Comparison of ENCODE assay signal across 25 cellular contexts in the genomic region with DNA sequence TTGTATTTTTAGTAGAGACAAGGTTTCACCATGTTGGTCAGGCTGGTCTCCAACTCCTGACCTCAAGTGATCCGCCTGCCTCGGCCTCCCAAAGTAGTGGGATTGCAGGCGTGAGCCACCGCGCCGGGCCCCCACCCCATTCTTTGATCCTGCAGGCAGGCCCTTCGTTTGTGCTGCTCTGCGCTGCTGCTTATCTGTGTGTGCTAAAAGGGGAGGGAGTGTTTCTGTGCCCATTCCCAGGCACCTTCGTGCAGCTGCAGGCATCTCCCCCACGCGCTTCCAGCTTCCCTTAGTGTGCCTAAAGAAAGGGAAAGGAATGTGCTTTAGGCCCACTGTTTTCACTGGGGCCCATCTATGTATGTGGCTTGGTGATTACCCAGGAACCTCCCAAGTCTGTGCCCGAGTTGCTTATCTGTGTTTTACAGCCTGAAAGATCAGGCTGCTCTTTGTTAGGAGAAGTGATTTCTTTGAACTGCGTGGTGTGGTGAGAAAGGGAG. TPM values are rescaled to one million over a fixed set of nuclear protein-coding genes. Genes with fewer than 3 reads are reported as not detected.
DNase-seq lines count a peak whose midpoint lies in the region; ATAC-seq and TF ChIP-seq lines count a peak whose summit lies in the region.
"Had no signal": no experiment of that assay in that cellular context is flagged by ENCODE, and none has a peak within 500 bp of the region (broad histone marks: within the 10 kb centered on the region; RNA-seq: fewer than 3 reads in every experiment).

No MANE protein-coding gene starts in this region.

- H3K36me3 ChIP-seq in colonic mucosa (no peaks in the 10 kb centered on the region), osteoblast (ENCODE audit: insufficient read depth, low read length) (peaks cover 20% of the 10 kb centered on the region), esophagus squamous epithelium (peaks cover 0 to 45% (median 0%) of the 10 kb centered on the region in 3 donors)
- H3K36me3 ChIP-seq: vagina had no signal

- H3K4me2 ChIP-seq in osteoblast (ENCODE audit: insufficient read depth, low read length): no peak overlapping the region

- no peaks in the 10 kb centered on the region for H3K4me1 ChIP-seq in colonic mucosa
- no peaks in the 10 kb centered on the region for H3K4me1 ChIP-seq in osteoblast (ENCODE audit: insufficient read depth, low read length)
- H3K4me1 ChIP-seq in esophagus squamous epithelium: peaks cover 0 to 6% (median 0%) of the 10 kb centered on the region in 3 donors

- TF ChIP-seq CTCF in colonic mucosa (IDR thresholded peaks at IDR 0.05) (no peak), osteoblast (IDR thresholded peaks at IDR 0.05; ENCODE audit: extremely low read depth, low read depth, low read length) (no peak), esophagus squamous epithelium (IDR thresholded peaks at IDR 0.05) (no peak)

- ATAC-seq in GM18867 (IDR thresholded peaks at IDR 0.05; ENCODE audit: unreplicated experiment): no peak
- ATAC-seq: effector memory CD8-positive, alpha-beta T cell; naive thymus-derived CD4-positive, alpha-beta T cell had no signal

- DNase-seq in stimulated activated CD4-positive, alpha-beta T cell treated with anti-CD3 and anti-CD28 coated beads, Interleukin-15, amount 100 ng/mL, for 24 hours: peak; percentile 1
- DNase-seq in stimulated activated CD4-positive, alpha-beta T cell treated with anti-CD3 and anti-CD28 coated beads, Interleukin-2, amount 100 ng/mL, for 48 hours: no peak
- no peak for DNase-seq in colonic mucosa
- DNase-seq in osteoblast (ENCODE audit: insufficient read length, low spot score, missing footprints): peak; percentile 83
- DNase-seq in esophagus squamous epithelium (lab: John Stamatoyannopoulos, UW): no peak
- DNase-seq in SHP77 treated with DMSO at 0.1 percent for 48 hours (lab: John Stamatoyannopoulos, UW): no peak
- DNase-seq in nucleus accumbens (lab: John Stamatoyannopoulos, UW): no peak
- DNase-seq: activated CD4-positive, alpha-beta T cell treated with anti-CD3 and anti-CD28 coated beads for 48 hours; activated naive CD4-positive, alpha-beta T cell treated with Interleukin-2 at 50 U/mL for 16 hours; activated T-cell treated with anti-CD3 and anti-CD28 coated beads for 4 hours; CD4-positive, CD25-positive, alpha-beta regulatory T cell; DND-41; effector memory CD8-positive, alpha-beta T cell; Karpas-422; mammary epithelial cell; NCI-H2029 treated with DMSO at 0.1 percent for 48 hours; substantia nigra had no signal

- H3K4me3 ChIP-seq in colonic mucosa (no peak overlapping the region), osteoblast (ENCODE audit: insufficient read depth, low read length) (no peak overlapping the region), esophagus squamous epithelium (no peak overlapping the region)
- H3K4me3 ChIP-seq: vagina had no signal

- H3K9ac ChIP-seq in colonic mucosa (ENCODE audit: low read depth in 2 of 2, low read length in 2 of 2): no peak overlapping the region

- H3K27me3 ChIP-seq in colonic mucosa (no peaks in the 10 kb centered on the region), osteoblast (ENCODE audit: insufficient read depth, low read length) (no peaks in the 10 kb centered on the region), esophagus squamous epithelium (no peaks in the 10 kb centered on the region)
- H3K27me3 ChIP-seq: vagina had no signal

- H3K9me3 ChIP-seq in colonic mucosa (no peaks in the 10 kb centered on the region), osteoblast (ENCODE audit: low read depth, low read length) (no peaks in the 10 kb centered on the region), esophagus squamous epithelium (no peaks in the 10 kb centered on the region)
- H3K9me3 ChIP-seq: vagina had no signal

- no peak overlapping the region for H2AFZ ChIP-seq in osteoblast (ENCODE audit: low read length)

- 78 to 83% methylated on average over 2 to 13 of the region's 13 CpGs for WGBS in esophagus squamous epithelium, 2 donors

- intact Hi-C loops in colonic mucosa (cut with DNase I) (no loop called here), esophagus squamous epithelium (cut with DNase I) (no loop called here)

- TF ChIP-seq POLR2A in esophagus squamous epithelium (IDR thresholded peaks at IDR 0.05): no peak

- no peaks in the 10 kb centered on the region for H3K79me2 ChIP-seq in osteoblast (ENCODE audit: insufficient read depth, low read length)

- H3K27ac ChIP-seq in colonic mucosa (peak overlapping the region; percentile 17), osteoblast (ENCODE audit: low read depth, low read length) (no peak overlapping the region), esophagus squamous epithelium (no peak overlapping the region)
- H3K27ac ChIP-seq: RWPE1, vagina had no signal

- H4K20me1 ChIP-seq in osteoblast (ENCODE audit: insufficient read depth, low read length): peaks cover 3% of the 10 kb centered on the region

RNA-seq across cellular contexts. Expression of a gene that starts 27.2 kb away (rescaled TPM):
- 100 to 1,000 TPM; 257 to 259 TPM for total RNA-seq in colonic mucosa
- 25.0 and 31.5 TPM in 2 replicates for total RNA-seq in osteoblast
- total RNA-seq in esophagus squamous epithelium: 100 to 1,000 TPM in 1 of 4 donors, 10 to 100 TPM in 3; 52.1 to 168 (median 77.4) TPM

RNA-seq across cellular contexts. Expression of a gene that starts 36.0 kb away (rescaled TPM):
- total RNA-seq in colonic mucosa: not detected
- total RNA-seq in osteoblast: not detected in 2 replicates
- total RNA-seq in esophagus squamous epithelium: not detected
- total RNA-seq: aorta; CD4-positive, CD25-positive, alpha-beta regulatory T cell; cerebellum; HT1080; mammary epithelial cell; naive thymus-derived CD4-positive, alpha-beta T cell; NCI-H460; vagina had no signal

RNA-seq across cellular contexts. Expression of a gene that starts 47.3 kb away (rescaled TPM):
- 100 to 1,000 TPM; 146 to 289 TPM for total RNA-seq in colonic mucosa
- 64.5 and 70.2 TPM in 2 replicates for total RNA-seq in osteoblast
- 100 to 1,000 TPM in 2 of 4 donors, 10 to 100 TPM in 2; 85.0 to 112 (median 99.7) TPM for total RNA-seq in esophagus squamous epithelium

RNA-seq across cellular contexts. Expression of a gene that starts 54.2 kb away (rescaled TPM):
- total RNA-seq in colonic mucosa: 1 to 10 TPM; 2.6 to 4.8 TPM
- 10.5 and 13.3 TPM in 2 replicates for total RNA-seq in osteoblast
- 1 to 10 TPM; 2.4 to 7.2 (median 4.6) TPM for total RNA-seq in esophagus squamous epithelium

RNA-seq across cellular contexts. Expression of a gene that starts 56.7 kb away (rescaled TPM):
- total RNA-seq in colonic mucosa (not detected), osteoblast (not detected in 2 replicates), esophagus squamous epithelium (not detected)
- total RNA-seq: aorta; CD4-positive, CD25-positive, alpha-beta regulatory T cell; cerebellum; mammary epithelial cell; naive thymus-derived CD4-positive, alpha-beta T cell; NCI-H460; vagina had no signal

Comparison
In these comparisons a context has a peak if more than half of its experiments do, and no peak if none do; other contexts are left out.
1. DNase-seq: peak in stimulated activated CD4-positive, alpha-beta T cell treated with anti-CD3 and anti-CD28 coated beads, Interleukin-15, amount 100 ng/mL, for 24 hours (single experiment) and osteoblast (single experiment); none in stimulated activated CD4-positive, alpha-beta T cell treated with anti-CD3 and anti-CD28 coated beads, Interleukin-2, amount 100 ng/mL, for 48 hours (0 of 2), colonic mucosa (single experiment), esophagus squamous epithelium (single experiment), SHP77 treated with DMSO at 0.1 percent for 48 hours (single experiment) and nucleus accumbens (0 of 56).